In the genomic region with DNA sequence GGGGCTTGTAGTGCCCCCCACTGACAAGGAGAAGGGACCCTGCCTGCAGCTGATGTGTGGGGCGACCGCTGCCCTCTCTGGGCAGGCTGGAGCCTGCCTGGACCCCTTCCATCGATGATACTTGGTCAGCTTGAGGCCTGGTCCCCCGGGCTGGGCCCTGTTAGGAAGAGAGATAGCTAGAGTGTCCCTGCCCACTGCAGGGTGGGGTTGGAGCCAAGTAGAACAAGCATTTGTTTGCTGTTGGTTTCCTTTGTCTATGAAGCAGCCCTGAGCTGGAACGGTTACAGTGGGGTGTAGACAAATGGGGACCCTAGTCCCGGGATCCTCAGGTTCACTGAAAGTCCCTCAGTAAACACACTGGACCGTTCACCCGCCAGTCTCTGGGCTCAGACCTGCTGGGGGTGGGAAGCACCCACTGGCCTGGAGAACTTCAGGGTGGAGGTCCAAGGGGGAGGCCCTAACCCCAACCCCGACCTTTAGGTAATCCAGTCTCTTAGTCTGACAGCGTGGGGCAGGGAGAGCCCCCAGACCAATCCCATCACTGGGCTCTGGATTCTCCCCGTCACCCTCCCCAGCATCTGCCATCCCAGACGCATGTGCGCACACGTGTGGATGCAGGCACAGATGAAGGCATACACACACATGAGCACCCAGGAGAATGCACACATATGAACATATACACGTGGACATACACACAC, we compare ENCODE assay signal across 22 cellular contexts.
"Had no signal": no experiment of that assay in that cellular context is flagged by ENCODE, and none has a peak within 500 bp of the region (broad histone marks: within the 10 kb centered on the region; RNA-seq: fewer than 3 reads in every experiment).

No MANE protein-coding gene starts in this region.

- H3K27me3 ChIP-seq: gastrocnemius medialis, hepatocyte, left lung, testis, tibial nerve had no signal

- DNase-seq: cortex of kidney; effector CD4-positive, alpha-beta T cell; foreskin fibroblast; gastrocnemius medialis; head of caudate nucleus; left cardiac atrium; left lung; mammary epithelial cell; mesendoderm; naive thymus-derived CD8-positive, alpha-beta T cell; nephron progenitor cell; nucleus accumbens; psoas muscle; right cardiac atrium; spleen; stimulated activated CD4-positive, alpha-beta T cell treated with anti-CD3 and anti-CD28 coated beads, Interleukin-4, amount 100 ng/mL, for 4 hours; stimulated activated naive CD8-positive, alpha-beta T cell treated with anti-CD3 and anti-CD28 coated beads, Interleukin-15, Interleukin-2, amounts not matched to agents 100 U/mL and 50 U/mL, for 24 hours; substantia nigra; testis had no signal

- H3K27ac ChIP-seq: gastrocnemius medialis, hepatocyte, left lung, psoas muscle, skin epidermis, spleen, testis, tibial nerve had no signal

- ATAC-seq: gastrocnemius medialis; left cardiac atrium; left lung; naive thymus-derived CD8-positive, alpha-beta T cell; psoas muscle; right cardiac atrium; stimulated activated naive CD8-positive, alpha-beta T cell treated with anti-CD3 and anti-CD28 coated beads, Interleukin-15, Interleukin-2, amounts not matched to agents 100 U/mL and 50 U/mL, for 24 hours had no signal

- H3K9me3 ChIP-seq: gastrocnemius medialis, left lung, psoas muscle, testis, tibial nerve had no signal

- H3K4me3 ChIP-seq: gastrocnemius medialis, hepatocyte, left lung, psoas muscle, skin epidermis, spleen, testis, tibial nerve had no signal

- H3K4me1 ChIP-seq: gastrocnemius medialis, left lung, psoas muscle, spleen, testis, tibial nerve had no signal

- H3K36me3 ChIP-seq: gastrocnemius medialis, left lung, spleen, tibial nerve had no signal
